Comparison of ENCODE assay signal across 20 cellular contexts in the genomic region with DNA sequence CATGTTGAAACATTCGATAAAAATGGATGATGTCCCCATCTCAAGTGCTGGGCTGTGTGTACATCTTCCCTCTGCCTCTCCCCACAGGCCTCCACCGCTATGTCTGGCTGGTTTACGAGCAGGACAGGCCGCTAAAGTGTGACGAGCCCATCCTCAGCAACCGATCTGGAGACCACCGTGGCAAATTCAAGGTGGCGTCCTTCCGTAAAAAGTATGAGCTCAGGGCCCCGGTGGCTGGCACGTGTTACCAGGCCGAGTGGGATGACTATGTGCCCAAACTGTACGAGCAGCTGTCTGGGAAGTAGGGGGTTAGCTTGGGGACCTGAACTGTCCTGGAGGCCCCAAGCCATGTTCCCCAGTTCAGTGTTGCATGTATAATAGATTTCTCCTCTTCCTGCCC.
"Had no signal": no experiment of that assay in that cellular context is flagged by ENCODE, and none has a peak within 500 bp of the region (broad histone marks: within the 10 kb centered on the region; RNA-seq: fewer than 3 reads in every experiment).

No MANE protein-coding gene starts in this region.

- DNase-seq: activated CD4-positive, alpha-beta T cell treated with anti-CD3 and anti-CD28 coated beads, Interleukin-2, amount 50 U/mL, for 1 hour; activated CD4-positive, CD25-positive, alpha-beta regulatory T cell treated with anti-CD3 and anti-CD28 coated beads, Interleukin-2, amount 50 U/mL, for 72 hours; activated naive CD4-positive, alpha-beta T cell treated with anti-CD3 and anti-CD28 coated beads for 36 hours; aorta; dermis blood vessel endothelial cell; effector CD8-positive, alpha-beta T cell; foreskin keratinocyte; kidney; mesendoderm; naive B cell; ovary; right cardiac atrium; stimulated activated CD4-positive, alpha-beta T cell treated with anti-CD3 and anti-CD28 coated beads, Interleukin-1b, Interleukin-23, amount 100 ng/mL, for 48 hours; stimulated activated naive CD4-positive, alpha-beta T cell treated with Interleukin-2 at 50 U/mL for 16 hours; T-cell; upper lobe of left lung; WERI-Rb-1 had no signal

- ATAC-seq: foreskin keratinocyte, right cardiac atrium, SK-N-SH treated with all-trans-retinoic acid at 6 μM for 48 hours, T-cell had no signal

- FAIRE-seq: kidney, TTC549 had no signal

- H3K27me3 Mint-ChIP-seq: naive B cell, T-cell had no signal

- H3K9me3 Mint-ChIP-seq: activated naive CD4-positive, alpha-beta T cell treated with anti-CD3 and anti-CD28 coated beads for 36 hours; brain; naive B cell; T-cell had no signal

- H3K4me3 Mint-ChIP-seq: activated naive CD4-positive, alpha-beta T cell treated with anti-CD3 and anti-CD28 coated beads for 36 hours; brain; T-cell had no signal
